8 cellular contexts compared by ENCODE assay signal in genomic region chr10:101031128-101031795, GRCh38. TPM values are rescaled to one million over a fixed set of nuclear protein-coding genes. Genes with fewer than 3 reads are reported as not detected.
A peak's percentile ranks its signal among the peaks of the same experiment; 100 is the strongest.
DNase-seq lines count a peak whose midpoint lies in the region; ATAC-seq and TF ChIP-seq lines count a peak whose summit lies in the region.

Gene PDZD7, minus strand, starts transcription at chr10:101031129. Its CDS starts 910 bp downstream, at chr10:101030219.
A gene with protein sequence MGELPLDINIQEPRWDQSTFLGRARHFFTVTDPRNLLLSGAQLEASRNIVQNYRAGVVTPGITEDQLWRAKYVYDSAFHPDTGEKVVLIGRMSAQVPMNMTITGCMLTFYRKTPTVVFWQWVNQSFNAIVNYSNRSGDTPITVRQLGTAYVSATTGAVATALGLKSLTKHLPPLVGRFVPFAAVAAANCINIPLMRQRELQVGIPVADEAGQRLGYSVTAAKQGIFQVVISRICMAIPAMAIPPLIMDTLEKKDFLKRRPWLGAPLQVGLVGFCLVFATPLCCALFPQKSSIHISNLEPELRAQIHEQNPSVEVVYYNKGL (plus strand): TSS chr10:101031234. CDS start chr10:101034695, 3,461 bp downstream.

- no peaks in the 10 kb centered on the region for H3K9me3 Mint-ChIP-seq in CD8-positive, alpha-beta memory T cell
- no peaks in the 10 kb centered on the region for H3K9me3 Mint-ChIP-seq in endodermal cell

- H3K27ac Mint-ChIP-seq in CD8-positive, alpha-beta memory T cell = peak within 1 kb of the TSS; percentile 94 to 100 (median 98)
- H3K27ac Mint-ChIP-seq in endodermal cell = peak within 1 kb of the TSS; percentile 48

- CTCF ChIA-PET in CD8-positive, alpha-beta memory T cell (lab: Charles Lee) = interaction anchor here (0.8 to 6.4 kb wide), 15 partner anchors 10 to 63 kb away, joined by 3 to 54 read pairs (median 4); partner anchors contain the start of gene KAZALD1

- peak within 1 kb of the TSS; percentile 92 to 98 (median 93) for H3K4me3 Mint-ChIP-seq in CD8-positive, alpha-beta memory T cell
- peak within 1 kb of the TSS; percentile 49 for H3K4me3 Mint-ChIP-seq in endodermal cell

- TF ChIP-seq CTCF in endodermal cell (conservative IDR thresholded peaks at IDR 0.05) = no peak

- POLR2A ChIA-PET in CD8-positive, alpha-beta memory T cell (lab: Charles Lee) = interaction anchor here (0.5 to 1.9 kb wide), 10 partner anchors 10 to 1604 kb away, joined by 3 to 9 read pairs (median 3); no protein-coding TSS in a partner anchor

- H3K27me3 Mint-ChIP-seq in CD8-positive, alpha-beta memory T cell = peaks cover 3 to 5% of the 10 kb centered on the region in 2 donors
- H3K27me3 Mint-ChIP-seq in endodermal cell (ENCODE audit: insufficient read depth) = peaks cover 82% of the 10 kb centered on the region

- peak; percentile 84 for ATAC-seq in GM21367 (IDR thresholded peaks at IDR 0.05; ENCODE audit: unreplicated experiment)

- DNase-seq in CD8-positive, alpha-beta memory T cell = peak; percentile 94 to 97 (median 95)
- peak; percentile 93 for DNase-seq in HT-29 (ENCODE audit: low spot score)
- peak; percentile 79 for DNase-seq in NOMO-1 treated with DMSO at 0.1 percent for 48 hours (lab: John Stamatoyannopoulos, UW; ENCODE audit: unreplicated experiment)
- peak; percentile 98 for DNase-seq in activated CD8-positive, alpha-beta memory T cell treated with anti-CD3 and anti-CD28 coated beads, Interleukin-2, amount 50 U/mL, for 48 hours
- DNase-seq in endodermal cell = peak; percentile 98
- DNase-seq in midbrain (lab: John Stamatoyannopoulos, UW) = peak; percentile 95
- peak; percentile 93 to 94 for DNase-seq in stimulated activated CD8-positive, alpha-beta memory T cell treated with anti-CD3 and anti-CD28 coated beads, Interleukin-15, amount 100 ng/mL, for 48 hours (ENCODE audit: low read depth in 2 of 2)

- H3K4me1 Mint-ChIP-seq in CD8-positive, alpha-beta memory T cell = peaks cover 18 to 25% (median 22%) of the 10 kb centered on the region in 3 donors
- peaks cover 32% of the 10 kb centered on the region for H3K4me1 Mint-ChIP-seq in endodermal cell

- no peaks in the 10 kb centered on the region for H3K36me3 ChIP-seq in CD8-positive, alpha-beta memory T cell (ENCODE audit: insufficient read depth, low read length)
- H3K36me3 ChIP-seq in endodermal cell (ENCODE audit: control insufficient read depth, insufficient read depth, low read length) = no peaks in the 10 kb centered on the region

- peaks cover 15% of the 10 kb centered on the region for H3K4me1 ChIP-seq in CD8-positive, alpha-beta memory T cell (ENCODE audit: insufficient read depth, low read length)
- peaks cover 4% of the 10 kb centered on the region for H3K4me1 ChIP-seq in endodermal cell (ENCODE audit: control insufficient read depth, insufficient read depth, low read length)

- H3K4me3 ChIP-seq in CD8-positive, alpha-beta memory T cell (ENCODE audit: low read length) = peak within 1 kb of the TSS; percentile 85
- peak within 1 kb of the TSS; percentile 83 for H3K4me3 ChIP-seq in endodermal cell (ENCODE audit: low read length)

- 1 to 3% methylated on average over 12 to 38 of the region's 38 CpGs for WGBS in endodermal cell (ENCODE audit: insufficient coverage in 1 of 2, insufficient read length in 1 of 2), 2 experiments

- H3K9ac ChIP-seq in endodermal cell (ENCODE audit: extremely low read depth, low read length, poor library complexity, severe bottlenecking) = no peak within 1 kb of the TSS

- H3K27me3 ChIP-seq in CD8-positive, alpha-beta memory T cell (ENCODE audit: insufficient read depth, low read length, poor library complexity, severe bottlenecking) = no peaks in the 10 kb centered on the region
- H3K27me3 ChIP-seq in endodermal cell (ENCODE audit: control insufficient read depth, insufficient read depth, low read length, poor library complexity, severe bottlenecking) = peaks cover 63% of the 10 kb centered on the region

- H3K27ac ChIP-seq in CD8-positive, alpha-beta memory T cell (ENCODE audit: low read depth, low read length) = peak within 1 kb of the TSS; percentile 94
- H3K27ac ChIP-seq in endodermal cell (ENCODE audit: low read depth, low read length) = no peak within 1 kb of the TSS

- H3K9me3 ChIP-seq in CD8-positive, alpha-beta memory T cell (ENCODE audit: low read length) = no peaks in the 10 kb centered on the region
- no peaks in the 10 kb centered on the region for H3K9me3 ChIP-seq in endodermal cell (ENCODE audit: control insufficient read depth, low read length)

- H3K36me3 Mint-ChIP-seq in CD8-positive, alpha-beta memory T cell = peaks cover 0 to 35% (median 5%) of the 10 kb centered on the region in 3 donors
- no peaks in the 10 kb centered on the region for H3K36me3 Mint-ChIP-seq in endodermal cell (ENCODE audit: low read depth)

RNA-seq across cellular contexts. Expression of gene PDZD7, which starts in this region (rescaled TPM):
- total RNA-seq in CD8-positive, alpha-beta memory T cell = under 1 TPM; 0.31 to 0.33 TPM
- 0.23 TPM for polyA plus RNA-seq in CD8-positive, alpha-beta memory T cell
- 6.3 and 7.4 TPM in 2 replicates for total RNA-seq in HT-29 (2014; rRNA removed; shearing (Covaris generic))
- total RNA-seq in endodermal cell = 1 to 10 TPM in 1 of 2 donors, under 1 TPM in 1; 0.49 to 1.1 TPM
- 0.53 TPM for polyA plus RNA-seq in endodermal cell (2013, experiment 1 of 2)
- polyA plus RNA-seq in endodermal cell (2013, experiment 2 of 2) = 0.50 TPM

RNA-seq across cellular contexts. Expression of the second gene that starts in this region (rescaled TPM):
- 10 to 100 TPM; 25.2 to 26.5 TPM for total RNA-seq in CD8-positive, alpha-beta memory T cell
- polyA plus RNA-seq in CD8-positive, alpha-beta memory T cell = 17.6 TPM
- 90.8 and 101 TPM in 2 replicates for total RNA-seq in HT-29 (2014; rRNA removed; shearing (Covaris generic))
- 1 to 10 TPM; 1.8 to 2.1 TPM for total RNA-seq in endodermal cell
- polyA plus RNA-seq in endodermal cell (2013, experiment 1 of 2) = 3.2 TPM
- 4.1 TPM for polyA plus RNA-seq in endodermal cell (2013, experiment 2 of 2)

Comparison
In these comparisons a context has a peak if more than half of its experiments do, and no peak if none do; other contexts are left out.
1. RNA of the second gene that starts in this region (total RNA-seq): 90.8 to 101 TPM in HT-29 and 25.2 to 26.5 TPM in CD8-positive, alpha-beta memory T cell; 1.8 to 2.1 TPM in endodermal cell; every median in the first group is over 4 times any median in the second.
2. Peak in every context shown above with its lines, with median percentiles within 50 percentile points of each other: DNase-seq.